13 cellular contexts compared by ENCODE assay signal in the genomic region with DNA sequence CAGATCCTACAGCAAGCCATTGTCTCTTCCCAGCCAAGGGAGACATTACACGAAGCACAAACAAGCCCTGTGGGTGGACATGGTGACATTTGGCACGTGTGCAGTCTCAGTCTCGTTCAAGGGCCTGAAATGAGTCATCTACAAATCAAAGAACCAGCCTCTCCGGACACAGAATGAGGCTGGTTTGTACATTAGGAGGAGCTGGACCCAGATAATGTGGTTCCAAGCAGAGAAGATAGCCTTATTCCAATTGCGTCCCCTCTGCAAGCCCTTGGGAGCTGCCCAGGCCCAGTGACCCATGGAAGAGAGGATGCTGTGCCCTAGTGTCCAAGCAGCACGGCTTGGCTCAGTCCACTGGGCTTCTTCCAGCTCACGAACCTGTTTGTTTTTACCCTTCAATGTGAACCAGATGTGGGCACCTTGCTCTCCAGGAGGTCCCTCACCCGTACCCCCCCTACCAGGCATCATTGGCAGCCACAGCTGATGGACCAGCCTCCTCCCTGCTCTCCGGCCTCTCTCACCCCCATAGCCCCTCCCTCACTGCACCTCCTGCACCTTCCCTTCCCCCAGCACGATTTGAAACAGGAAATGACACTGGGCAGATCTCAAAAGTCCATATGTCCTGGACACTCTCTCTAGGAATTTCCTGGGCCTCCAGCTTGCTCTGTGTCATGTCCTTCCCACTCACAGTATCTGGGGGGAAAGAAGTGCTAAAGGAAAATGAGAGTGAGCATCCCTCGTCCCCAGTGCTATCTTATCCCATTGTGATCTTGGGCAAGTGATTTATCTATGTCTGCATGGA. TPM values are rescaled to one million over a fixed set of nuclear protein-coding genes. Genes with fewer than 3 reads are reported as not detected.
DNase-seq lines count a peak whose midpoint lies in the region; ATAC-seq and TF ChIP-seq lines count a peak whose summit lies in the region.
"Had no signal": no experiment of that assay in that cellular context is flagged by ENCODE, and none has a peak within 500 bp of the region (broad histone marks: within the 10 kb centered on the region; RNA-seq: fewer than 3 reads in every experiment).

No MANE protein-coding gene starts in this region.

- H3K36me3 ChIP-seq in adrenal gland (replicated peaks in 1 of 2) (no peaks in the 10 kb centered on the region), mesenchymal stem cell (ENCODE audit: control insufficient read depth in 1 of 2, insufficient read depth in 2 of 2, low read depth in 1 of 2, low read length in 2 of 2) (no peaks in the 10 kb centered on the region), mucosa of descending colon (ENCODE audit: low read depth) (no peaks in the 10 kb centered on the region)
- H3K36me3 ChIP-seq: MG63 had no signal

- H3K4me3 Mint-ChIP-seq in Calu3 (ENCODE audit: low read depth, unreplicated experiment): no peak overlapping the region
- H3K4me3 Mint-ChIP-seq: activated naive CD4-positive, alpha-beta T cell treated with anti-CD3 and anti-CD28 coated beads for 36 hours had no signal

- H3K4ac ChIP-seq in mesenchymal stem cell (ENCODE audit: low read depth in 1 of 2, low read length in 2 of 2): peak overlapping the region in 1 of 2 experiments; percentile 7

- H3K27me3 ChIP-seq in adrenal gland: no peaks in the 10 kb centered on the region
- no peaks in the 10 kb centered on the region for H3K27me3 ChIP-seq in mesenchymal stem cell (ENCODE audit: control insufficient read depth in 1 of 2, insufficient read depth in 1 of 2, low read length in 2 of 2)
- H3K27me3 ChIP-seq: MG63 had no signal

- H3K9me3 ChIP-seq in adrenal gland (replicated peaks in 1 of 3) (no peaks in the 10 kb centered on the region), mesenchymal stem cell (ENCODE audit: control insufficient read depth, low read length) (no peaks in the 10 kb centered on the region), mucosa of descending colon (no peaks in the 10 kb centered on the region)
- H3K9me3 ChIP-seq: MG63 had no signal

- intact Hi-C loops in adrenal gland (cut with DNase I) (no loop called here), mucosa of descending colon (cut with DNase I, micrococcal nuclease) (no loop called here), Calu3 (cut with micrococcal nuclease; ENCODE audit: unreplicated experiment) (no loop called here)

- TF ChIP-seq CTCF in adrenal gland (IDR thresholded peaks at IDR 0.05) (no peak), mucosa of descending colon (IDR thresholded peaks at IDR 0.05) (no peak), Calu3 (IDR thresholded peaks at IDR 0.05; ENCODE audit: unreplicated experiment) (no peak)

- H4K91ac ChIP-seq in mesenchymal stem cell (ENCODE audit: low read length): no peak overlapping the region

- H2BK15ac ChIP-seq in mesenchymal stem cell (ENCODE audit: low read depth, poor library complexity, severe bottlenecking): no peak overlapping the region

- H3K23ac ChIP-seq in mesenchymal stem cell (ENCODE audit: low read length in 2 of 2): no peak overlapping the region

- CTCF ChIA-PET in Calu3 (lab: Charles Lee): no interaction called here

- no peaks in the 10 kb centered on the region for H3K9me3 Mint-ChIP-seq in Calu3 (ENCODE audit: low read depth, unreplicated experiment)
- H3K9me3 Mint-ChIP-seq: activated naive CD4-positive, alpha-beta T cell treated with anti-CD3 and anti-CD28 coated beads for 36 hours had no signal

- H3K27me3 Mint-ChIP-seq in Calu3 (ENCODE audit: unreplicated experiment): no peaks in the 10 kb centered on the region

- H3K36me3 Mint-ChIP-seq in Calu3 (ENCODE audit: insufficient read depth, unreplicated experiment): no peaks in the 10 kb centered on the region

- 33 to 49% (median 40%) methylated on average over 10 to 11 of the region's 11 CpGs for WGBS in adrenal gland, 4 donors
- 24% methylated on average over 9 of the region's 11 CpGs for WGBS in mesenchymal stem cell

- H3K4me3 ChIP-seq in adrenal gland (no peak overlapping the region), mesenchymal stem cell (ENCODE audit: insufficient read depth in 1 of 2, low read depth in 1 of 2, low read length in 2 of 2) (no peak overlapping the region), mucosa of descending colon (no peak overlapping the region)
- H3K4me3 ChIP-seq: MG63 had no signal

- ATAC-seq in HG03439 (IDR thresholded peaks at IDR 0.05; ENCODE audit: unreplicated experiment) (peak; percentile 60), mucosa of descending colon (no peak)

- H3K27ac ChIP-seq in adrenal gland (no peak overlapping the region), mesenchymal stem cell (ENCODE audit: low read length, poor library complexity, severe bottlenecking) (no peak overlapping the region)
- H3K27ac ChIP-seq: epithelial cell of prostate, RWPE1 had no signal

- TF ChIP-seq POLR2A in adrenal gland (IDR thresholded peaks at IDR 0.05): no peak

- H3K4me2 ChIP-seq in mesenchymal stem cell (ENCODE audit: low read length, poor library complexity, severe bottlenecking): no peak overlapping the region

- DNase-seq in EL (peak; percentile 62), adrenal gland (peak in 6 of 7 donors; percentile 50 to 61 (median 58)), mesenchymal stem cell (peak; percentile 68), NCI-H128 (lab: John Stamatoyannopoulos, UW; ENCODE audit: unreplicated experiment) (no peak), mucosa of descending colon (no peak), Calu3 (no peak), GM03348 (ENCODE audit: low spot score) (no peak)
- DNase-seq: activated naive CD4-positive, alpha-beta T cell treated with anti-CD3 and anti-CD28 coated beads for 36 hours; GF-D8; MG63 had no signal

- no peak overlapping the region for H2BK5ac ChIP-seq in mesenchymal stem cell (ENCODE audit: low read depth, low read length, poor library complexity, severe bottlenecking)

- H2AK5ac ChIP-seq in mesenchymal stem cell (ENCODE audit: low read length, severe bottlenecking): no peak overlapping the region

- H3K18ac ChIP-seq in mesenchymal stem cell (ENCODE audit: low read depth in 1 of 2, low read length in 2 of 2): peak overlapping the region in 1 of 2 experiments; percentile 28

- no peaks in the 10 kb centered on the region for H3K4me1 Mint-ChIP-seq in Calu3 (ENCODE audit: low read depth, unreplicated experiment)

- H2BK12ac ChIP-seq in mesenchymal stem cell (ENCODE audit: low read length in 2 of 2): peak overlapping the region in 1 of 2 experiments; percentile 29

- H2AFZ ChIP-seq in mesenchymal stem cell (ENCODE audit: low read depth, low read length): no peak overlapping the region

- no peaks in the 10 kb centered on the region for H3K79me1 ChIP-seq in mesenchymal stem cell (replicated peaks; ENCODE audit: low read length, poor library complexity, severe bottlenecking)

- H3K27ac Mint-ChIP-seq in Calu3 (ENCODE audit: unreplicated experiment): no peak overlapping the region
- H3K27ac Mint-ChIP-seq: activated naive CD4-positive, alpha-beta T cell treated with anti-CD3 and anti-CD28 coated beads for 36 hours had no signal

- no peak overlapping the region for H4K8ac ChIP-seq in mesenchymal stem cell (ENCODE audit: low read length)

- H3K4me1 ChIP-seq in adrenal gland (replicated peaks in 1 of 2) (no peaks in the 10 kb centered on the region), mesenchymal stem cell (ENCODE audit: control insufficient read depth, insufficient read depth, low read depth, low read length) (peaks cover 1% of the 10 kb centered on the region), mucosa of descending colon (ENCODE audit: low read depth) (no peaks in the 10 kb centered on the region)

- H3K14ac ChIP-seq in mesenchymal stem cell (ENCODE audit: low read length in 2 of 2): no peak overlapping the region

- BruUV-seq in Calu3 (replicated peaks; lab: Mats Ljungman, UMichigan): no TSS peak

- no peak overlapping the region for H3K9ac ChIP-seq in mesenchymal stem cell (ENCODE audit: low read length)

- no peak overlapping the region for H2BK120ac ChIP-seq in mesenchymal stem cell (ENCODE audit: low read depth, low read length)

RNA-seq across cellular contexts. Expression of a gene that starts 26.2 kb away (rescaled TPM):
- total RNA-seq in adrenal gland: 10 to 100 TPM; 12.2 to 31.7 (median 22.8) TPM
- 10 to 100 TPM in 1 of 3 donors, 1 to 10 TPM in 2; 5.1 to 38.7 (median 8.5) TPM for polyA plus RNA-seq in adrenal gland
- 92.3 TPM for polyA plus RNA-seq in mesenchymal stem cell (2013, experiment 1 of 2)
- 90.7 TPM for polyA plus RNA-seq in mesenchymal stem cell (2013, experiment 2 of 2)
- 10 to 100 TPM; 15.2 to 50.3 (median 29.0) TPM for total RNA-seq in mucosa of descending colon
- 188 and 209 TPM in 2 replicates for total RNA-seq in Calu3 (2022)

Comparison
In these comparisons a context has a peak if more than half of its experiments do, and no peak if none do; other contexts are left out.
1. DNase-seq: peak in EL (single experiment), adrenal gland (6 of 7) and mesenchymal stem cell (single experiment); none in NCI-H128 (single experiment), mucosa of descending colon (0 of 3), Calu3 (single experiment) and GM03348 (single experiment).